8 cellular contexts compared by ENCODE assay signal in genomic region chr4:85825937-85826678, GRCh38.
A peak's percentile ranks its signal among the peaks of the same experiment; 100 is the strongest.
DNase-seq lines count a peak whose midpoint lies in the region; ATAC-seq and TF ChIP-seq lines count a peak whose summit lies in the region.

No MANE protein-coding gene starts in this region.

- DNase-seq in AG04449 (ENCODE audit: low read depth, low spot score) = no peak
- DNase-seq in NCI-H1092 (lab: John Stamatoyannopoulos, UW) = peak; percentile 34
- peak; percentile 71 for DNase-seq in choroid plexus epithelial cell (ENCODE audit: low read depth)
- DNase-seq in mucosa of descending colon = peak in 1 of 3 donors; percentile 41
- DNase-seq in activated naive CD4-positive, alpha-beta T cell (lab: John Stamatoyannopoulos, UW) = no peak
- DNase-seq in germinal center (ENCODE audit: low spot score) = no peak

- TF ChIP-seq CTCF in AG04449 (IDR thresholded peaks at IDR 0.05; ENCODE audit: insufficient read depth, low read length, missing control alignments) (peak; percentile 40), choroid plexus epithelial cell (conservative IDR thresholded peaks at IDR 0.05; ENCODE audit: low read depth, low read length) (peak; percentile 42), mucosa of descending colon (IDR thresholded peaks at IDR 0.05) (no peak)

- ATAC-seq in GM19438 (IDR thresholded peaks at IDR 0.05; ENCODE audit: low read depth, unreplicated experiment) (peak; percentile 69), mucosa of descending colon (peak; percentile 76), GM21360 (IDR thresholded peaks at IDR 0.05; ENCODE audit: unreplicated experiment) (no peak)

- intact Hi-C loops in mucosa of descending colon (cut with DNase I, micrococcal nuclease) = no loop called here

- H3K4me3 ChIP-seq in AG04449 (ENCODE audit: low read depth, low read length) (no peak overlapping the region), choroid plexus epithelial cell (ENCODE audit: low read depth, low read length) (no peak overlapping the region), mucosa of descending colon (no peak overlapping the region)

- H3K9me3 ChIP-seq in mucosa of descending colon = no peaks in the 10 kb centered on the region

- CTCF ChIA-PET in AG04449 (lab: Yijun Ruan, JAX) = interaction anchor here (1.0 to 1.3 kb wide), 3 partner anchors 30 to 143 kb away, joined by 3 read pairs; no protein-coding TSS in a partner anchor

- POLR2A ChIA-PET in AG04449 (lab: Yijun Ruan, JAX) = interaction anchor here (0.7 kb wide), 1 partner anchor 88 kb away, joined by 3 read pairs; no protein-coding TSS in a partner anchor

- no peaks in the 10 kb centered on the region for H3K36me3 ChIP-seq in mucosa of descending colon (ENCODE audit: low read depth)

- peaks cover 11% of the 10 kb centered on the region for H3K4me1 ChIP-seq in mucosa of descending colon (ENCODE audit: low read depth)

Comparison
In these comparisons a context has a peak if more than half of its experiments do, and no peak if none do; other contexts are left out.
1. DNase-seq: peak in NCI-H1092 (single experiment) and choroid plexus epithelial cell (single experiment); none in AG04449 (single experiment), activated naive CD4-positive, alpha-beta T cell (0 of 4) and germinal center (single experiment).